Comparison of ENCODE assay signal across 3 cellular contexts in genomic region chr11:25941353-25941752, GRCh38.
"Had no signal": no experiment of that assay in that cellular context is flagged by ENCODE, and none has a peak within 500 bp of the region (broad histone marks: within the 10 kb centered on the region; RNA-seq: fewer than 3 reads in every experiment).

No MANE protein-coding gene starts in this region.

- DNase-seq: GDM1, GF-D8 had no signal

- ATAC-seq: GM12878 had no signal

- H3K4me3 ChIP-seq: GM12878 had no signal
